27 cellular contexts compared by ENCODE assay signal in the genomic region with DNA sequence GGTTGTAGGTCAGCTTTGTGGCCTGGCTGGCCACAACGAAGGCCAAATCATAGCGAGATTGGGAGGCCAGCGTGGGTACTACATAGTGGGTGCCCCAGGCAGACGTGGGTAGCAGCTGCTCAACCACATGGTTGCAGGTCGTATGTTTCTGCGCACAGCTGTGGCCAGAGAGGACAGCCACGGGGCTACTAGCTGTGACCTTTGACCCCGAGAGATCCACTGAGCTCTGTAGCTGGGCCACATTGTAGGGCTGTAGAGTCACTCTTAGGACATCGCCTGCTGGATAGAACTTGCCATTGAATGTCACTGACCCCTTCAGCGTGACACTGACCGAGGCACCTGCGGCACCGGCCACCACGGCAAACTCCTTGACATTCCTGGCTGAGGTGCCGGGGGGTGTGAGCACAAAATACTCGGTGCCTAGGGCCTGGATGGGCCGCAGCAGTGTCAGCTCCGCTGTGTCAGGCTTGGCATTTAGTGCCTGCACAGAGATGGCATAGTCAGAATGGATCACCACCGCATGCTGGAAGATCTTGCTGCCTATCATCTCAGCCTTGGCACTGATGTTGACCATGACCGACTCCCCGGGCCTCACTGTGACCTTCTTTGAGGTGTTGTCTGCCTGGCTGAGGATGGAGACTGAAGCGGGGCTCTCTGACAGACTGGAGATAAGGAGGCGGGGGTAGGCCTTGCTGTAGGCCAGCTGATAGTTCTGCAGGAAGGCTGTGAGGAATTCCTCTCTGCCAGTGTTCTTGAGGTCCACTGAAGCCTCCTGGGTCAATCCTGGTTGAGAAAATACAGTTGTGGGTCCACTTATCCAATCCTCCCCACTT. TPM values are rescaled to one million over a fixed set of nuclear protein-coding genes. Genes with fewer than 3 reads are reported as not detected.
DNase-seq lines count a peak whose midpoint lies in the region; ATAC-seq, FAIRE-seq and TF ChIP-seq lines count a peak whose summit lies in the region.
"Had no signal": no experiment of that assay in that cellular context is flagged by ENCODE, and none has a peak within 500 bp of the region (broad histone marks: within the 10 kb centered on the region; RNA-seq: fewer than 3 reads in every experiment).

No MANE protein-coding gene starts in this region.

- no peaks in the 10 kb centered on the region for H3K9me3 Mint-ChIP-seq in activated T-cell treated with anti-CD3 and anti-CD28 coated beads, Interleukin-2, amount 50 U/mL, for 24 hours
- peaks cover 3% of the 10 kb centered on the region for H3K9me3 Mint-ChIP-seq in activated T-cell treated with anti-CD3 and anti-CD28 coated beads, Interleukin-2, amount 50 U/mL, for 4 hours
- no peaks in the 10 kb centered on the region for H3K9me3 Mint-ChIP-seq in activated CD8-positive, alpha-beta memory T cell treated with anti-CD3 and anti-CD28 coated beads, Interleukin-2, amount 10 ng/mL, durations not matched to agents 7 days and 5 days (ENCODE audit: low read depth)
- H3K9me3 Mint-ChIP-seq: activated T-helper 17 cell treated with anti-CD3 and anti-CD28 coated beads, Interleukin-2, amount 50 U/mL, for 72 hours; central memory CD8-positive, alpha-beta T cell; type B pancreatic cell had no signal

- no peak overlapping the region for H3K9ac ChIP-seq in H1 (replicated peaks in 1 of 4; ENCODE audit: extremely low read depth in 1 of 4, low read depth in 3 of 4, low read length in 3 of 4)

- no peak for TF ChIP-seq EP300 in H1 (IDR thresholded peaks at IDR 0.05; ENCODE audit: borderline replicate concordance in 1 of 2, low read depth in 2 of 2, low read length in 2 of 2)

- DNase-seq in activated T-cell treated with anti-CD3 and anti-CD28 coated beads, Interleukin-2, amount 50 U/mL, for 24 hours: no peak
- no peak for DNase-seq in activated T-cell treated with anti-CD3 and anti-CD28 coated beads, Interleukin-2, amount 50 U/mL, for 4 hours
- DNase-seq in activated CD8-positive, alpha-beta memory T cell treated with anti-CD3 and anti-CD28 coated beads, Interleukin-2, amount 10 ng/mL, durations not matched to agents 7 days and 5 days: peak; percentile 36
- DNase-seq in H1 (ENCODE audit: low read depth in 1 of 2, low spot score in 2 of 2) (no peak), putamen (ENCODE audit: low spot score) (no peak)
- DNase-seq in stimulated activated naive CD8-positive, alpha-beta T cell treated with anti-CD3 and anti-CD28 coated beads, Interleukin-15, Interleukin-2, amounts not matched to agents 100 U/mL and 50 U/mL, for 24 hours: no peak
- DNase-seq: Calu3, HCEC 1CT, hypothalamus, left lung, midbrain, NCI-H1105 treated with DMSO at 0.1 percent for 48 hours, NCI-H2081, NCI-H226, NCI-H69, right cardiac atrium, SHP77 treated with DMSO at 0.1 percent for 48 hours, spleen, T1000 had no signal

- H4K8ac ChIP-seq in H1 (ENCODE audit: extremely low read depth, insufficient read depth, low read length): 0 out of 2 replicates have a peak overlapping the region, but pooled peaks have one; percentile 38

- H3K23ac ChIP-seq in H1 (ENCODE audit: insufficient read length): no peak overlapping the region

- no peak for TF ChIP-seq POLR2A in H1 (IDR thresholded peaks at IDR 0.05; ENCODE audit: control extremely low read depth in 1 of 2, low read depth in 2 of 2, low read length in 2 of 2)

- H3K4me1 ChIP-seq in H1 (replicated peaks in 1 of 4; ENCODE audit: control insufficient read depth in 3 of 4, insufficient read depth in 4 of 4, low read length in 3 of 4): no peaks in the 10 kb centered on the region
- H3K4me1 ChIP-seq: gastroesophageal sphincter, left lung, spleen had no signal

- POLR2A ChIA-PET in H1 (lab: Charles Lee; ENCODE audit: partially characterized antibody): interaction anchor here (1.4 kb wide), 1 partner anchor 42 kb away, joined by 3 read pairs; no protein-coding TSS in a partner anchor

- no peak overlapping the region for H2AK5ac ChIP-seq in H1 (ENCODE audit: low read depth, low read length)

- H3K27ac Mint-ChIP-seq in activated T-cell treated with anti-CD3 and anti-CD28 coated beads, Interleukin-2, amount 50 U/mL, for 24 hours: peak overlapping the region; percentile 64
- no peak overlapping the region for H3K27ac Mint-ChIP-seq in activated CD8-positive, alpha-beta memory T cell treated with anti-CD3 and anti-CD28 coated beads, Interleukin-2, amount 10 ng/mL, durations not matched to agents 7 days and 5 days
- H3K27ac Mint-ChIP-seq: activated T-helper 17 cell treated with anti-CD3 and anti-CD28 coated beads, Interleukin-2, amount 50 U/mL, for 72 hours; nephron had no signal

- H3K36me3 ChIP-seq in H1 (ENCODE audit: control insufficient read depth in 2 of 4, insufficient read depth in 4 of 4, low read length in 3 of 4): no peaks in the 10 kb centered on the region
- H3K36me3 ChIP-seq: gastroesophageal sphincter, left lung, spleen had no signal

- H3K79me1 ChIP-seq in H1 (ENCODE audit: low read depth, low read length): no peaks in the 10 kb centered on the region

- no peaks in the 10 kb centered on the region for H3K27me3 Mint-ChIP-seq in activated T-cell treated with anti-CD3 and anti-CD28 coated beads, Interleukin-2, amount 50 U/mL, for 24 hours
- H3K27me3 Mint-ChIP-seq in activated T-cell treated with anti-CD3 and anti-CD28 coated beads, Interleukin-2, amount 50 U/mL, for 4 hours (ENCODE audit: low read depth): no peaks in the 10 kb centered on the region
- H3K27me3 Mint-ChIP-seq in activated CD8-positive, alpha-beta memory T cell treated with anti-CD3 and anti-CD28 coated beads, Interleukin-2, amount 10 ng/mL, durations not matched to agents 7 days and 5 days: no peaks in the 10 kb centered on the region
- H3K27me3 Mint-ChIP-seq: activated T-helper 17 cell treated with anti-CD3 and anti-CD28 coated beads, Interleukin-2, amount 50 U/mL, for 72 hours; central memory CD8-positive, alpha-beta T cell; type B pancreatic cell had no signal

- H4K5ac ChIP-seq in H1 (ENCODE audit: insufficient read length, low read depth, low read length): no peak overlapping the region

- TF ChIP-seq CTCF in H1 (IDR thresholded peaks at IDR 0.05; ENCODE audit: control extremely low read depth in 1 of 3, insufficient read depth in 1 of 3, low read depth in 1 of 3, low read length in 3 of 3): no peak

- H3K27me3 ChIP-seq in H1 (replicated peaks in 1 of 4; ENCODE audit: control insufficient read depth in 3 of 4, extremely low read depth in 1 of 4, insufficient read depth in 3 of 4, low read length in 3 of 4): no peaks in the 10 kb centered on the region

- H2BK120ac ChIP-seq in H1 (replicated peaks; ENCODE audit: low read depth, low read length): no peak overlapping the region

- no peak overlapping the region for H2BK5ac ChIP-seq in H1 (ENCODE audit: low read depth, low read length)

- no peak for FAIRE-seq in H1 (lab: Jason Lieb, UNC)
- FAIRE-seq: GM18507 had no signal

- H3K23me2 ChIP-seq in H1 (ENCODE audit: low read depth, low read length): no peaks in the 10 kb centered on the region

- no peak overlapping the region for H3K4me3 ChIP-seq in H1 (ENCODE audit: extremely low read depth in 1 of 4, insufficient read depth in 2 of 4, low read depth in 3 of 4, low read length in 4 of 4)
- H3K4me3 ChIP-seq: gastroesophageal sphincter, left lung, spleen had no signal

- H2AFZ ChIP-seq in H1 (ENCODE audit: low read length): no peak overlapping the region

- CTCF ChIA-PET in activated CD8-positive, alpha-beta memory T cell treated with anti-CD3 and anti-CD28 coated beads, Interleukin-2, amount 10 ng/mL, durations not matched to agents 7 days and 5 days (lab: Charles Lee): no interaction called here
- CTCF ChIA-PET in H1 (lab: Charles Lee; ENCODE audit: partially characterized antibody): interaction anchor here (1.0 to 2.1 kb wide), 2 partner anchors 8 to 12 kb away, joined by 3 to 7 read pairs; no protein-coding TSS in a partner anchor

- H3K18ac ChIP-seq in H1 (ENCODE audit: extremely low read depth, low read length): no peak overlapping the region

- H3K9me3 ChIP-seq in H1 (ENCODE audit: insufficient read depth in 2 of 2, low read depth in 1 of 2, low read length in 1 of 2): no peaks in the 10 kb centered on the region
- H3K9me3 ChIP-seq: left lung, spleen had no signal

- no peak overlapping the region for H4K91ac ChIP-seq in H1 (replicated peaks; ENCODE audit: insufficient read length, low read length)

- H3K4me3 Mint-ChIP-seq in activated T-cell treated with anti-CD3 and anti-CD28 coated beads, Interleukin-2, amount 50 U/mL, for 24 hours: no peak overlapping the region
- H3K4me3 Mint-ChIP-seq in activated T-cell treated with anti-CD3 and anti-CD28 coated beads, Interleukin-2, amount 50 U/mL, for 4 hours: no peak overlapping the region
- no peak overlapping the region for H3K4me3 Mint-ChIP-seq in activated CD8-positive, alpha-beta memory T cell treated with anti-CD3 and anti-CD28 coated beads, Interleukin-2, amount 10 ng/mL, durations not matched to agents 7 days and 5 days
- H3K4me3 Mint-ChIP-seq: activated T-helper 17 cell treated with anti-CD3 and anti-CD28 coated beads, Interleukin-2, amount 50 U/mL, for 72 hours; central memory CD8-positive, alpha-beta T cell; nephron; type B pancreatic cell had no signal

- H3K27ac ChIP-seq in H1 (ENCODE audit: low read depth, low read length): no peak overlapping the region
- H3K27ac ChIP-seq: C4-2B, gastroesophageal sphincter, left lung, spleen had no signal

- 91% methylated on average over 23 of the region's 23 CpGs; no CpG with 5 or more reads in 1 of the 2 experiments for WGBS in H1 (ENCODE audit: extremely low coverage in 1 of 2, insufficient coverage in 1 of 2, insufficient read length in 1 of 2, insufficient replicate concordance in 2 of 2, low coverage in 1 of 2, low lambda C conversion rate in 2 of 2, missing lambda C conversion rate in 1 of 2), 2 experiments

- H3K4ac ChIP-seq in H1 (replicated peaks; ENCODE audit: insufficient read length, low read depth, low read length): no peak overlapping the region

- no peak for TF ChIP-seq RAD21 in H1 (IDR thresholded peaks at IDR 0.05 in 1 of 2, conservative IDR thresholded peaks at IDR 0.05 in 1 of 2; ENCODE audit: low read depth in 2 of 2, low read length in 2 of 2)

- no peak for ATAC-seq in activated T-cell treated with anti-CD3 and anti-CD28 coated beads, Interleukin-2, amount 50 U/mL, for 4 hours
- no peak for ATAC-seq in activated CD8-positive, alpha-beta memory T cell treated with anti-CD3 and anti-CD28 coated beads, Interleukin-2, amount 10 ng/mL, durations not matched to agents 7 days and 5 days
- ATAC-seq in stimulated activated naive CD8-positive, alpha-beta T cell treated with anti-CD3 and anti-CD28 coated beads, Interleukin-15, Interleukin-2, amounts not matched to agents 100 U/mL and 50 U/mL, for 24 hours: peak; percentile 36
- no peak for ATAC-seq in GM21619 (IDR thresholded peaks at IDR 0.05; ENCODE audit: unreplicated experiment)
- ATAC-seq: activated T-helper 17 cell treated with anti-CD3 and anti-CD28 coated beads, Interleukin-2, amount 50 U/mL, for 72 hours; gastroesophageal sphincter; left lung; right cardiac atrium had no signal

- H3K14ac ChIP-seq in H1 (ENCODE audit: insufficient read length): no peak overlapping the region

- no peak overlapping the region for H2BK12ac ChIP-seq in H1 (ENCODE audit: low read depth, low read length)

- H3K4me2 ChIP-seq in H1 (ENCODE audit: insufficient read depth in 1 of 2, low read depth in 2 of 2, low read length in 2 of 2): no peak overlapping the region

- no peaks in the 10 kb centered on the region for H4K20me1 ChIP-seq in H1 (replicated peaks in 1 of 2; ENCODE audit: control insufficient read depth in 1 of 2, insufficient read depth in 2 of 2, low read length in 2 of 2)

- H3K79me2 ChIP-seq in H1 (ENCODE audit: control insufficient read depth in 1 of 2, insufficient read depth in 2 of 2, low read length in 2 of 2): no peaks in the 10 kb centered on the region

- no peak overlapping the region for H3K56ac ChIP-seq in H1 (replicated peaks; ENCODE audit: insufficient read length, low read depth, low read length)

- no peak overlapping the region for H2BK15ac ChIP-seq in H1 (ENCODE audit: low read length)

- H3K4me1 Mint-ChIP-seq in activated T-cell treated with anti-CD3 and anti-CD28 coated beads, Interleukin-2, amount 50 U/mL, for 24 hours (ENCODE audit: low read depth): peaks cover 26% of the 10 kb centered on the region
- peaks cover 16% of the 10 kb centered on the region for H3K4me1 Mint-ChIP-seq in activated T-cell treated with anti-CD3 and anti-CD28 coated beads, Interleukin-2, amount 50 U/mL, for 4 hours (ENCODE audit: low read depth)
- no peaks in the 10 kb centered on the region for H3K4me1 Mint-ChIP-seq in activated CD8-positive, alpha-beta memory T cell treated with anti-CD3 and anti-CD28 coated beads, Interleukin-2, amount 10 ng/mL, durations not matched to agents 7 days and 5 days
- H3K4me1 Mint-ChIP-seq: nephron had no signal

- no peak overlapping the region for H2BK20ac ChIP-seq in H1 (ENCODE audit: low read length)

- H3K36me3 Mint-ChIP-seq in activated T-cell treated with anti-CD3 and anti-CD28 coated beads, Interleukin-2, amount 50 U/mL, for 24 hours (ENCODE audit: low read depth): peaks cover 1% of the 10 kb centered on the region
- no peaks in the 10 kb centered on the region for H3K36me3 Mint-ChIP-seq in activated T-cell treated with anti-CD3 and anti-CD28 coated beads, Interleukin-2, amount 50 U/mL, for 4 hours (ENCODE audit: insufficient read depth)
- peaks cover 5% of the 10 kb centered on the region for H3K36me3 Mint-ChIP-seq in activated CD8-positive, alpha-beta memory T cell treated with anti-CD3 and anti-CD28 coated beads, Interleukin-2, amount 10 ng/mL, durations not matched to agents 7 days and 5 days
- H3K36me3 Mint-ChIP-seq: type B pancreatic cell had no signal

RNA-seq across cellular contexts. Expression of a gene that starts 6.7 kb away (rescaled TPM):
- 1 to 10 TPM; 1.7 to 3.0 (median 2.5) TPM for total RNA-seq in activated T-cell treated with anti-CD3 and anti-CD28 coated beads, Interleukin-2, amount 50 U/mL, for 4 hours
- total RNA-seq in activated CD8-positive, alpha-beta memory T cell treated with anti-CD3 and anti-CD28 coated beads, Interleukin-2, amount 10 ng/mL, durations not matched to agents 7 days and 5 days: 1 to 10 TPM in 1 of 2 experiments, under 1 TPM in 1; 0.93 to 3.2 TPM
- 2.9 and 3.1 TPM in 2 replicates for total RNA-seq in H1 (2021; fragmentation: NEBNext Ultra II Directional; extraction: Animal tissue kit (Norgen Biotek cat#: 25700))
- 1.1 and 2.6 TPM in 2 replicates for polyA plus RNA-seq in H1 (2011; rRNA removed)
- polyA plus RNA-seq in H1 (2011; cell fraction: cytosol; rRNA removed): 2.0 TPM
- 7.4 TPM for polyA plus RNA-seq in H1 (2011; cell fraction: nucleus; rRNA removed)
- polyA plus RNA-seq in H1 (2012, experiment 1 of 2): 1.6 to 3.0 TPM (median 2.0 TPM) in 4 replicates
- polyA plus RNA-seq in H1 (2012, experiment 2 of 2): 1.2 TPM
- 0.61 TPM for polyA plus RNA-seq in H1 (2013, experiment 1 of 2)
- 0.55 TPM for polyA plus RNA-seq in H1 (2013, experiment 2 of 2)
- 1.2 and 2.8 TPM in 2 replicates for polyA minus RNA-seq in H1 (2011; rRNA and poly(A)+ RNA removed)
- polyA minus RNA-seq in H1 (2011; cell fraction: cytosol; rRNA and poly(A)+ RNA removed): 4.7 TPM
- polyA minus RNA-seq in H1 (2011; cell fraction: nucleus; rRNA and poly(A)+ RNA removed): 7.3 TPM

RNA-seq across cellular contexts. Expression of a gene that starts 43.2 kb away (rescaled TPM):
- 100 to 1,000 TPM; 279 to 293 (median 280) TPM for total RNA-seq in activated T-cell treated with anti-CD3 and anti-CD28 coated beads, Interleukin-2, amount 50 U/mL, for 4 hours
- 100 to 1,000 TPM in 1 of 2 experiments, 10 to 100 TPM in 1; 94.5 to 141 TPM for total RNA-seq in activated CD8-positive, alpha-beta memory T cell treated with anti-CD3 and anti-CD28 coated beads, Interleukin-2, amount 10 ng/mL, durations not matched to agents 7 days and 5 days
- total RNA-seq in H1 (2021; fragmentation: NEBNext Ultra II Directional; extraction: Animal tissue kit (Norgen Biotek cat#: 25700)): 126 and 127 TPM in 2 replicates
- polyA plus RNA-seq in H1 (2011; rRNA removed): 116 and 148 TPM in 2 replicates
- polyA plus RNA-seq in H1 (2011; cell fraction: cytosol; rRNA removed): 128 TPM
- 158 TPM for polyA plus RNA-seq in H1 (2011; cell fraction: nucleus; rRNA removed)
- 130 to 163 TPM (median 157 TPM) in 4 replicates for polyA plus RNA-seq in H1 (2012, experiment 1 of 2)
- 164 TPM for polyA plus RNA-seq in H1 (2012, experiment 2 of 2)
- polyA plus RNA-seq in H1 (2013, experiment 1 of 2): 79.2 TPM
- 73.0 TPM for polyA plus RNA-seq in H1 (2013, experiment 2 of 2)
- polyA minus RNA-seq in H1 (2011; rRNA and poly(A)+ RNA removed): 48.7 and 77.4 TPM in 2 replicates
- polyA minus RNA-seq in H1 (2011; cell fraction: cytosol; rRNA and poly(A)+ RNA removed): 70.6 TPM
- polyA minus RNA-seq in H1 (2011; cell fraction: nucleus; rRNA and poly(A)+ RNA removed): 36.8 TPM
